In the genomic region with DNA sequence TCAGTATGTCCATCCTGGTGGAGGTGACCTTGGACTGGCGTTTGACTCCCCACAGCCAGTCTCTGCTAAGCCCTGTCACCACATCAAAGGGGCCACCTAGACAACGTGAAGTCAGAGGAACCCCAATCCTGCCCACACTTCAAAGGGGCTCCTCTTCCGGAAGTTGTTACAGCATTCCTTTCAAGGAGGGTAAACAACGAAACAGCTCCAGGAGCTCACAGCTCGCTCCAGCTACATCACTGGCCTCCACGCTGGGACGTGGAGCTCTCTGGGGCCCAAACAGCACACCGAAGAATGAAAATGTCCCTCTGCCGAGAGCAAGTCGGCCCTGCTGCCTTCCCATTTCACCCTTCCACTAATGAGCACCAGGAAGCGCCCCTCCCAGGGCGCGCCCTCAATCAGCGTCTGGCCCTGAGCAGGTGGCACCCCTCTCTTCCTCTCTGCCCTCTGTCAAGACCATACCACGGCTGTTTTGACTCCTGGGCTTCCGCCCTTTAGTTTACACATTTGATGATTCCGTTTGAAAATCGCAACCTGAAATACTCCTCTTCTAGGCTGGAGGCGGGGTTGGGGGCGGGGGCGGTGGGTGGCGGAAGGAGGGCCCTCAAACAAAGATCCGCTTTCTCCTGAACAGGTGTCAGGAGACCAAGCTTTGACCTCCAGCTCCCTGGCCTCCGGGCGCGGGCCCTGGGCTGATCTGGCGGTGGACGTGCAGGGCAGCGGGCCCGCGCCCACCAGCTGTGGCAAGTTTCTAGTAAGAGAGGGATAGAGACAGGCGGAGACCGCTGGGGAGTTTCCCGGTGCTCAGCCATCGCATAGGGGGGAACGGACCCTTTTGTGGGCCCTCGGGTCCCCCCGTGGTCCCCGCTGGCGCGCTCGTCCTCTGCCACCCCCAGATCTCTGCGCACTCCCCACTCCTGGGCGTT, we compare ENCODE assay signal across 9 cellular contexts. TPM values are rescaled to one million over a fixed set of nuclear protein-coding genes. Genes with fewer than 3 reads are reported as not detected.
DNase-seq lines count a peak whose midpoint lies in the region; ATAC-seq and TF ChIP-seq lines count a peak whose summit lies in the region.
"Had no signal": no experiment of that assay in that cellular context is flagged by ENCODE, and none has a peak within 500 bp of the region (broad histone marks: within the 10 kb centered on the region; RNA-seq: fewer than 3 reads in every experiment).

No MANE protein-coding gene starts in this region.

- ATAC-seq in GM21515 (IDR thresholded peaks at IDR 0.05; ENCODE audit: unreplicated experiment), result peak; percentile 26
- ATAC-seq in T-helper 17 cell, result peak; percentile 66
- peak; percentile 65 for ATAC-seq in memory B cell (ENCODE audit: low read depth)
- ATAC-seq in HG02970 (IDR thresholded peaks at IDR 0.05; ENCODE audit: low FRiP score, unreplicated experiment), result no peak
- ATAC-seq: body of pancreas had no signal

- H3K4me3 ChIP-seq in breast epithelium, result peak overlapping the region; percentile 51 to 82 (median 58)

- no peaks in the 10 kb centered on the region for H3K9me3 Mint-ChIP-seq in memory B cell

- H3K27me3 Mint-ChIP-seq in T-helper 17 cell (no peaks in the 10 kb centered on the region), memory B cell (no peaks in the 10 kb centered on the region)

- peak overlapping the region; percentile 74 to 80 for H3K27ac ChIP-seq in breast epithelium
- H3K27ac ChIP-seq: body of pancreas had no signal

- intact Hi-C loops in breast epithelium (cut with DNase I; ENCODE audit: low total_unique reads), result no loop called here

- H3K27me3 ChIP-seq in breast epithelium, result no peaks in the 10 kb centered on the region
- H3K27me3 ChIP-seq: body of pancreas had no signal

- no peak for TF ChIP-seq POLR2A in breast epithelium (IDR thresholded peaks at IDR 0.05)

- no peak for TF ChIP-seq CTCF in breast epithelium (IDR thresholded peaks at IDR 0.05)

- peak; percentile 35 to 47 (median 35) for DNase-seq in T-helper 17 cell
- DNase-seq in breast epithelium (ENCODE audit: low spot score in 2 of 2), result no peak
- DNase-seq in memory B cell (ENCODE audit: low spot score in 2 of 2), result peak; percentile 62 to 72
- DNase-seq in stimulated activated CD8-positive, alpha-beta memory T cell treated with anti-CD3 and anti-CD28 coated beads, Interleukin-4, amount 100 ng/mL, for 24 hours (ENCODE audit: low read depth), result peak; percentile 26
- DNase-seq in MV-4-11 (lab: John Stamatoyannopoulos, UW), result no peak
- no peak for DNase-seq in SK-N-DZ (ENCODE audit: low spot score)

- H3K4me1 Mint-ChIP-seq in T-helper 17 cell, result peaks cover 37% of the 10 kb centered on the region
- peaks cover 45% of the 10 kb centered on the region for H3K4me1 Mint-ChIP-seq in memory B cell

- H3K4me1 ChIP-seq in breast epithelium, result peaks cover 0 to 7% of the 10 kb centered on the region in 2 donors

- H3K36me3 Mint-ChIP-seq in T-helper 17 cell (ENCODE audit: low read depth) (no peaks in the 10 kb centered on the region), memory B cell (no peaks in the 10 kb centered on the region)

- H3K4me3 Mint-ChIP-seq in T-helper 17 cell (peak overlapping the region; percentile 97), memory B cell (peak overlapping the region; percentile 79)

- peak overlapping the region; percentile 99 for H3K27ac Mint-ChIP-seq in T-helper 17 cell
- peak overlapping the region; percentile 99 for H3K27ac Mint-ChIP-seq in memory B cell

- no peaks in the 10 kb centered on the region for H3K36me3 ChIP-seq in breast epithelium

- H3K9me3 ChIP-seq in T-helper 17 cell (ENCODE audit: control insufficient read depth, low read length, poor library complexity, severe bottlenecking) (no peaks in the 10 kb centered on the region), breast epithelium (no peaks in the 10 kb centered on the region)
- H3K9me3 ChIP-seq: body of pancreas had no signal

RNA-seq across cellular contexts. Expression of a gene that starts 53.1 kb away (rescaled TPM):
- total RNA-seq in T-helper 17 cell (10 to 100 TPM; 35.1 to 47.2 TPM), breast epithelium (10 to 100 TPM; 33.1 to 37.1 (median 34.7) TPM)
- polyA plus RNA-seq in SK-N-DZ (2014; cell fraction: cytosol; rRNA removed), result 5.6 and 6.2 TPM in 2 replicates
- polyA plus RNA-seq in SK-N-DZ (2014; cell fraction: nucleus; rRNA removed), result 5.9 and 15.1 TPM in 2 replicates

Comparison
In these comparisons a context has a peak if more than half of its experiments do, and no peak if none do; other contexts are left out.
1. DNase-seq: peak in T-helper 17 cell (3 of 3), memory B cell (2 of 2) and stimulated activated CD8-positive, alpha-beta memory T cell treated with anti-CD3 and anti-CD28 coated beads, Interleukin-4, amount 100 ng/mL, for 24 hours (single experiment); none in breast epithelium (0 of 2), MV-4-11 (single experiment) and SK-N-DZ (single experiment).